Comparison of ENCODE assay signal across 1 cellular context in genomic region chr6:17842934-17843821, GRCh38.
A peak's percentile ranks its signal among the peaks of the same experiment; 100 is the strongest.
TF ChIP-seq lines count a peak whose summit lies in the region.

No MANE protein-coding gene starts in this region.

TF ChIP-seq in K562, 482 proteins besides CTCF, POLR2A, EP300 and RAD21 (continued from another document and continues in another):
- TF ChIP-seq ZNF318 (IDR thresholded peaks at IDR 0.05; ENCODE audit: borderline replicate concordance in 1 of 2, low read depth in 1 of 2), result peak; percentile 32 to 34; a peak in 1 of 4 replicates
- peak; percentile 97 for TF ChIP-seq CTBP1 (IDR thresholded peaks at IDR 0.05; ENCODE audit: borderline replicate concordance)
- TF ChIP-seq ZBTB43 (CRISPR knock-in tag; IDR thresholded peaks at IDR 0.05), result no peak
- TF ChIP-seq ARID1B (IDR thresholded peaks at IDR 0.05), result peak; percentile 88
- peak; percentile 21; the same call in 1 of the 2 replicates for TF ChIP-seq ATF3 (IDR thresholded peaks at IDR 0.05)
- no peak for TF ChIP-seq ATF3 (CRISPR knock-in tag; conservative IDR thresholded peaks at IDR 0.05)
- TF ChIP-seq CBFB (CRISPR knock-in tag; IDR thresholded peaks at IDR 0.05), result no peak
- TF ChIP-seq ZNF311 (CRISPR knock-in tag; IDR thresholded peaks at IDR 0.05), result peak; percentile 9; the same call in 1 of the 2 replicates
- TF ChIP-seq RNF2 (IDR thresholded peaks at IDR 0.05), result peak; percentile 71; the same call in 1 of the 2 replicates
- TF ChIP-seq ID3 (CRISPR knock-in tag; IDR thresholded peaks at IDR 0.05), result no peak
- TF ChIP-seq ID3 (tag; IDR thresholded peaks at IDR 0.05), result peak; percentile 84; the same call in 1 of the 2 replicates
- no peak for TF ChIP-seq BCLAF1 (IDR thresholded peaks at IDR 0.05; ENCODE audit: borderline replicate concordance in 1 of 2, control insufficient read depth in 1 of 2, low read depth in 2 of 2, low read length in 1 of 2)
- peak; percentile 69 for TF ChIP-seq NFRKB (IDR thresholded peaks at IDR 0.05; ENCODE audit: low read depth)
- TF ChIP-seq MNT (conservative IDR thresholded peaks at IDR 0.05), result peak in 1 of 2 experiments; percentile 52; a peak in 2 of 4 replicates
- TF ChIP-seq RFX1 (IDR thresholded peaks at IDR 0.05), result peak; percentile 11; the same call in 1 of the 2 replicates
- TF ChIP-seq NR4A1 (CRISPR knock-in tag; IDR thresholded peaks at IDR 0.05), result no peak
- TF ChIP-seq NR4A1 (tag; IDR thresholded peaks at IDR 0.05), result peak; percentile 75
- TF ChIP-seq CREM (IDR thresholded peaks at IDR 0.05; ENCODE audit: low read depth), result peak; percentile 10; the same call in 1 of the 2 replicates
- TF ChIP-seq ZNF316 (IDR thresholded peaks at IDR 0.05), result no peak
- TF ChIP-seq FOXK2 (conservative IDR thresholded peaks at IDR 0.05 in 1 of 2, IDR thresholded peaks at IDR 0.05 in 1 of 2; ENCODE audit: low read depth in 2 of 2), result peak in 1 of 2 experiments; percentile 65; a peak in 2 of 4 replicates
- no peak for TF ChIP-seq ZNF785 (CRISPR knock-in tag; IDR thresholded peaks at IDR 0.05)
- peak; percentile 90 for TF ChIP-seq MTA1 (IDR thresholded peaks at IDR 0.05; ENCODE audit: borderline replicate concordance)
- peak; percentile 51; the same call in 1 of the 2 replicates for TF ChIP-seq TEAD4 (IDR thresholded peaks at IDR 0.05; ENCODE audit: low read length)
- no peak for TF ChIP-seq TEAD4 (CRISPR knock-in tag; IDR thresholded peaks at IDR 0.05; ENCODE audit: borderline replicate concordance)
- no peak for TF ChIP-seq KHSRP (IDR thresholded peaks at IDR 0.05)
- TF ChIP-seq SMAD4 (CRISPR knock-in tag; conservative IDR thresholded peaks at IDR 0.05), result no peak; the same call in none of the 2 replicates
- TF ChIP-seq TOE1 (IDR thresholded peaks at IDR 0.05; ENCODE audit: borderline replicate concordance), result 0 out of 2 replicates have a peak, but pooled peaks have one; percentile 30
- no peak for TF ChIP-seq TOE1 (CRISPR knock-in tag; IDR thresholded peaks at IDR 0.05; ENCODE audit: borderline replicate concordance, low read depth)
- TF ChIP-seq RREB1 (CRISPR knock-in tag; IDR thresholded peaks at IDR 0.05), result peak; percentile 12; the same call in 1 of the 2 replicates
- no peak for TF ChIP-seq ZBTB34 (CRISPR knock-in tag; IDR thresholded peaks at IDR 0.05)
- TF ChIP-seq MCM5 (IDR thresholded peaks at IDR 0.05; ENCODE audit: low read depth), result no peak
- TF ChIP-seq HMGN3 (IDR thresholded peaks at IDR 0.05; ENCODE audit: borderline replicate concordance, extremely low read depth, insufficient read length, low read depth, low read length), result peak; percentile 62
- TF ChIP-seq JUND (IDR thresholded peaks at IDR 0.05; ENCODE audit: borderline replicate concordance, low read depth, low read length), result peak; percentile 47; the same call in 1 of the 2 replicates
- TF ChIP-seq JUND (tag; IDR thresholded peaks at IDR 0.05; ENCODE audit: borderline replicate concordance, low read depth, low read length), result peak; percentile 41; the same call in 1 of the 3 replicates
- TF ChIP-seq CC2D1A (IDR thresholded peaks at IDR 0.05), result peak; percentile 23; the same call in 1 of the 2 replicates
